Comparison of ENCODE assay signal across 8 cellular contexts in genomic region chr4:109298279-109299010, GRCh38. TPM values are rescaled to one million over a fixed set of nuclear protein-coding genes. Genes with fewer than 3 reads are reported as not detected.
DNase-seq lines count a peak whose midpoint lies in the region; ATAC-seq and TF ChIP-seq lines count a peak whose summit lies in the region.

No MANE protein-coding gene starts in this region.

- H3K79me1 ChIP-seq in neuronal stem cell (ENCODE audit: low read depth, low read length): no peaks in the 10 kb centered on the region

- H3K4me1 ChIP-seq in suprapubic skin (peaks cover 15% of the 10 kb centered on the region), neuronal stem cell (ENCODE audit: control insufficient read depth in 2 of 2, insufficient read depth in 1 of 2, low read depth in 1 of 2, low read length in 2 of 2) (peaks cover 7 to 9% of the 10 kb centered on the region in 2 donors)

- TF ChIP-seq EP300 in suprapubic skin (IDR thresholded peaks at IDR 0.05): no peak

- ATAC-seq in HG03139 (IDR thresholded peaks at IDR 0.05; ENCODE audit: unreplicated experiment): no peak

- TF ChIP-seq POLR2A in suprapubic skin (IDR thresholded peaks at IDR 0.05): no peak

- H3K27me3 ChIP-seq in suprapubic skin (peaks cover 26% of the 10 kb centered on the region), neuronal stem cell (ENCODE audit: control insufficient read depth in 3 of 3, insufficient read depth in 3 of 3, low read depth in 1 of 3, low read length in 3 of 3) (peaks cover 4 to 50% (median 20%) of the 10 kb centered on the region in 3 experiments)

- no peaks in the 10 kb centered on the region for H3K9me3 Mint-ChIP-seq in endothelial cell (ENCODE audit: unreplicated experiment)

- no peak overlapping the region for H2BK5ac ChIP-seq in neuronal stem cell (ENCODE audit: low read length)

- no peak overlapping the region for H3K4ac ChIP-seq in neuronal stem cell (ENCODE audit: low read length)

- no peak overlapping the region for H2BK12ac ChIP-seq in neuronal stem cell (ENCODE audit: low read length)

- H3K36me3 ChIP-seq in suprapubic skin: no peaks in the 10 kb centered on the region
- no peaks in the 10 kb centered on the region for H3K36me3 ChIP-seq in neuronal stem cell (replicated peaks in 1 of 2; ENCODE audit: control insufficient read depth in 2 of 2, insufficient read depth in 2 of 2, low read length in 2 of 2)

- H4K91ac ChIP-seq in neuronal stem cell (ENCODE audit: low read depth, low read length, poor library complexity): no peak overlapping the region

- H2AFZ ChIP-seq in neuronal stem cell (ENCODE audit: low read length): no peak overlapping the region

- H3K14ac ChIP-seq in neuronal stem cell (ENCODE audit: low read length): no peak overlapping the region

- H3K27ac Mint-ChIP-seq in endothelial cell (ENCODE audit: unreplicated experiment): no peak overlapping the region

- TF ChIP-seq CTCF in endothelial cell (IDR thresholded peaks at IDR 0.05; ENCODE audit: unreplicated experiment) (peak; percentile 80), suprapubic skin (IDR thresholded peaks at IDR 0.05) (peak; percentile 6 to 57)

- peak; percentile 15 for DNase-seq in SIG-M5 treated with dmso at 0.1 percent for 504 hours (lab: John Stamatoyannopoulos, UW; ENCODE audit: unreplicated experiment)
- DNase-seq in SIG-M5 (lab: John Stamatoyannopoulos, UW): no peak
- DNase-seq in NCI-H1417 treated with DMSO at 0.1 percent for 48 hours (lab: John Stamatoyannopoulos, UW): peak; percentile 21
- DNase-seq in endothelial cell (ENCODE audit: low spot score): peak; percentile 4
- no peak for DNase-seq in suprapubic skin (ENCODE audit: low spot score in 2 of 2)
- no peak for DNase-seq in neuronal stem cell (ENCODE audit: low spot score)
- DNase-seq in stimulated activated CD8-positive, alpha-beta memory T cell treated with anti-CD3 and anti-CD28 coated beads, Interleukin-4, amount 100 ng/mL, for 48 hours: no peak

- H3K27ac ChIP-seq in suprapubic skin (no peak overlapping the region), neuronal stem cell (replicated peaks; ENCODE audit: low read length) (no peak overlapping the region)

- H2AK5ac ChIP-seq in neuronal stem cell (ENCODE audit: low read depth, low read length): no peak overlapping the region

- H3K27me3 Mint-ChIP-seq in endothelial cell (ENCODE audit: unreplicated experiment): peaks cover 9% of the 10 kb centered on the region

- 49% methylated on average over 3 of the region's 3 CpGs for WGBS in suprapubic skin
- WGBS in neuronal stem cell (ENCODE audit: extremely low coverage in 2 of 2, insufficient read length in 2 of 2, insufficient replicate concordance in 1 of 2), 2 donors: no CpG with 5 or more reads among the region's 3 CpGs

- H3K9ac ChIP-seq in neuronal stem cell (ENCODE audit: low read depth, low read length, poor library complexity): no peak overlapping the region

- no peak overlapping the region for H3K4me2 ChIP-seq in neuronal stem cell (ENCODE audit: insufficient read depth, low read length, poor library complexity, severe bottlenecking)

- no peak overlapping the region for H3K18ac ChIP-seq in neuronal stem cell (ENCODE audit: low read length)

- peaks cover 9% of the 10 kb centered on the region for H3K4me1 Mint-ChIP-seq in endothelial cell (ENCODE audit: unreplicated experiment)

- H3K23ac ChIP-seq in neuronal stem cell (ENCODE audit: low read depth, low read length, poor library complexity): no peak overlapping the region

- H2BK15ac ChIP-seq in neuronal stem cell (ENCODE audit: low read length): no peak overlapping the region

- no peak overlapping the region for H4K8ac ChIP-seq in neuronal stem cell (ENCODE audit: low read depth, low read length)

- no peaks in the 10 kb centered on the region for H3K36me3 Mint-ChIP-seq in endothelial cell (ENCODE audit: low read depth, unreplicated experiment)

- no peak overlapping the region for H3K4me3 ChIP-seq in suprapubic skin
- no peak overlapping the region for H3K4me3 ChIP-seq in neuronal stem cell (ENCODE audit: low read length in 2 of 2)

- H3K9me3 ChIP-seq in suprapubic skin (no peaks in the 10 kb centered on the region), neuronal stem cell (replicated peaks in 1 of 2; ENCODE audit: control insufficient read depth in 2 of 2, insufficient read depth in 1 of 2, low read depth in 1 of 2, low read length in 2 of 2) (peaks cover 0 to 7% of the 10 kb centered on the region in 2 donors)

- H2BK120ac ChIP-seq in neuronal stem cell (ENCODE audit: low read depth, low read length): no peak overlapping the region

- H3K4me3 Mint-ChIP-seq in endothelial cell (ENCODE audit: unreplicated experiment): no peak overlapping the region

RNA-seq across cellular contexts. Expression of gene COL25A1, which starts 4.0 kb away (rescaled TPM):
- total RNA-seq in endothelial cell (ENCODE audit: unreplicated experiment): 22.7 TPM
- total RNA-seq in suprapubic skin: 1 to 10 TPM in 2 of 4 donors, under 1 TPM in 2; 0.30 to 1.4 (median 1.0) TPM
- 1.5 TPM for polyA plus RNA-seq in neuronal stem cell (2013, experiment 1 of 2)
- polyA plus RNA-seq in neuronal stem cell (2013, experiment 2 of 2): 1.5 TPM

Comparison
In these comparisons a context has a peak if more than half of its experiments do, and no peak if none do; other contexts are left out.
1. DNase-seq: peak in SIG-M5 treated with dmso at 0.1 percent for 504 hours (single experiment), NCI-H1417 treated with DMSO at 0.1 percent for 48 hours (single experiment) and endothelial cell (single experiment); none in SIG-M5 (single experiment), suprapubic skin (0 of 2), neuronal stem cell (single experiment) and stimulated activated CD8-positive, alpha-beta memory T cell treated with anti-CD3 and anti-CD28 coated beads, Interleukin-4, amount 100 ng/mL, for 48 hours (single experiment).